Comparison of ENCODE assay signal across 25 cellular contexts in the genomic region with DNA sequence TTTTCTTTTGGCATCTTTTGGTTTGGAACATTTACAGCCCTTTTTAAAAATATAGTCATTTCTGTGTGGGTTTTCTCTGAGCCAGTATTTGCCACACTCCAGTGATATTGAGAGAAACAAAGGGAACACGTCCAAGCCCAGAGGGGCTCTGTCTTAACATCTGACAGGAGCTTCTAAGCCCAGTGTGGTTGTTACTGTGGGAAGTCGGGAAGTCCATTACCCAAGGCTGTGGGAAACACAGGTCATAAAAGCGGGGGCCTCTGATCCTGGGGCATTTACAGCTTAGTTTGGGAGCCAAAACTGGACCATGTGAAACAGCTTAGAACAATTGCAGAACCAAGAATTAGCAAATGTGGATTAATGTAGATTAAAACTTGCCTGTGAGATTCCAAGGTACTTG.
A peak's percentile ranks its signal among the peaks of the same experiment; 100 is the strongest.
DNase-seq lines count a peak whose midpoint lies in the region; ATAC-seq and TF ChIP-seq lines count a peak whose summit lies in the region.
"Had no signal": no experiment of that assay in that cellular context is flagged by ENCODE, and none has a peak within 500 bp of the region (broad histone marks: within the 10 kb centered on the region; RNA-seq: fewer than 3 reads in every experiment).

No MANE protein-coding gene starts in this region.

- DNase-seq in ascending aorta (ENCODE audit: low spot score in 2 of 2) = no peak
- peak; percentile 26 for DNase-seq in skeletal muscle cell (ENCODE audit: low read depth)
- no peak for DNase-seq in NCI-H510A (lab: John Stamatoyannopoulos, UW)
- DNase-seq in activated gamma-delta T cell treated with Interleukin-2 at 50 U/mL for 16 hours = no peak
- DNase-seq: activated CD4-positive, alpha-beta T cell treated with anti-CD3 and anti-CD28 coated beads for 36 hours; activated T-cell treated with anti-CD3 and anti-CD28 coated beads, Interleukin-2, amount 50 U/mL, for 24 hours; Calu3; endodermal cell; HCEC 1CT; heart left ventricle; left colon; MV-4-11; NCI-H526; Peyer's patch; right cardiac atrium; stomach; T-helper 1 cell; upper lobe of left lung had no signal

- intact Hi-C loops in ascending aorta (cut with DNase I) = loop anchor here (5.0 kb wide), 1 partner anchor 47 kb away; no protein-coding TSS in a partner anchor

- no peak overlapping the region for H3K9ac ChIP-seq in BLaER1

- peak overlapping the region; percentile 44; the same call in 1 of the 2 replicates for H3K4me2 ChIP-seq in BLaER1
- H3K4me2 ChIP-seq: A549 had no signal

- H4K20me1 ChIP-seq in BLaER1 = no peaks in the 10 kb centered on the region

- H3K4me3 ChIP-seq in BLaER1 (no peak overlapping the region), ascending aorta (no peak overlapping the region), skeletal muscle cell (ENCODE audit: low read depth, low read length) (no peak overlapping the region)
- H3K4me3 ChIP-seq: A549, coronary artery, heart left ventricle, Peyer's patch, SJSA1, stomach, upper lobe of left lung had no signal

- no peaks in the 10 kb centered on the region for H3K36me3 ChIP-seq in BLaER1
- H3K36me3 ChIP-seq in ascending aorta = no peaks in the 10 kb centered on the region
- H3K36me3 ChIP-seq: heart left ventricle, Peyer's patch, SJSA1, stomach, upper lobe of left lung had no signal

- no peak for ATAC-seq in GM19023 (IDR thresholded peaks at IDR 0.05; ENCODE audit: unreplicated experiment)
- no peak for ATAC-seq in GM21786 (IDR thresholded peaks at IDR 0.05; ENCODE audit: unreplicated experiment)
- ATAC-seq: A549; activated CD4-positive, alpha-beta T cell treated with anti-CD3 and anti-CD28 coated beads for 36 hours; heart left ventricle; left colon had no signal

- TF ChIP-seq CTCF in ascending aorta (IDR thresholded peaks at IDR 0.05) = no peak

- H3K9me3 ChIP-seq in BLaER1 (no peaks in the 10 kb centered on the region), ascending aorta (no peaks in the 10 kb centered on the region)
- H3K9me3 ChIP-seq: A549, heart left ventricle, Peyer's patch, SJSA1, stomach, upper lobe of left lung had no signal

- H3K4me1 ChIP-seq in BLaER1 (peaks cover 19% of the 10 kb centered on the region), ascending aorta (peaks cover 7 to 45% of the 10 kb centered on the region in 2 donors)

- H3K27ac ChIP-seq in BLaER1 = no peak overlapping the region
- peak overlapping the region; percentile 75 to 84 for H3K27ac ChIP-seq in ascending aorta
- H3K27ac ChIP-seq in layer of hippocampus (ENCODE audit: low read depth, low read length) = peak overlapping the region; percentile 30
- H3K27ac ChIP-seq: A549, coronary artery, SJSA1, stomach, upper lobe of left lung had no signal

- H3K27me3 ChIP-seq in BLaER1 (no peaks in the 10 kb centered on the region), ascending aorta (no peaks in the 10 kb centered on the region), layer of hippocampus (ENCODE audit: control insufficient read depth, insufficient read depth, low read length) (no peaks in the 10 kb centered on the region)
- H3K27me3 ChIP-seq: heart left ventricle, Peyer's patch, SJSA1, stomach, upper lobe of left lung had no signal
